In genomic region chr2:39782591-39782990, GRCh38 we compare ENCODE assay signal across 13 cellular contexts.
"Had no signal": no experiment of that assay in that cellular context is flagged by ENCODE, and none has a peak within 500 bp of the region (broad histone marks: within the 10 kb centered on the region; RNA-seq: fewer than 3 reads in every experiment).

No MANE protein-coding gene starts in this region.

- H3K27me3 Mint-ChIP-seq: activated CD8-positive, alpha-beta memory T cell treated with anti-CD3 and anti-CD28 coated beads, Interleukin-2, amount 10 ng/mL, durations not matched to agents 7 days and 5 days; activated naive CD8-positive, alpha-beta T cell treated with anti-CD3 and anti-CD28 coated beads, Interleukin-2, amount 50 U/mL, for 24 hours; stimulated activated naive B cell treated with anti-CD40 and anti-IgM and Interleukin-4, amounts not matched to agents 10 μg/mL and 1 μg/mL and 100 μg/mL, for 72 hours had no signal

- DNase-seq: activated CD4-positive, alpha-beta T cell treated with anti-CD3 and anti-CD28 coated beads, Interleukin-2, amount 50 U/mL, for 48 hours; activated CD4-positive, CD25-positive, alpha-beta regulatory T cell treated with anti-CD3 and anti-CD28 coated beads, Interleukin-2, amount 50 U/mL, for 72 hours; activated CD8-positive, alpha-beta memory T cell treated with anti-CD3 and anti-CD28 coated beads, Interleukin-2, amount 10 ng/mL, durations not matched to agents 7 days and 5 days; activated naive CD8-positive, alpha-beta T cell treated with anti-CD3 and anti-CD28 coated beads, Interleukin-2, amount 50 U/mL, for 24 hours; activated T-cell treated with anti-CD3 and anti-CD28 coated beads, Interleukin-2, amount 50 U/mL, for 4 hours; left ventricle myocardium superior; spleen; stimulated activated naive B cell treated with anti-CD40 and anti-IgM and Interleukin-4, amounts not matched to agents 10 μg/mL and 1 μg/mL and 100 μg/mL, for 72 hours; T-helper 17 cell had no signal

- H3K27ac ChIP-seq: ascending aorta, prostate gland, spleen, tibial nerve had no signal

- H3K4me1 ChIP-seq: prostate gland had no signal

- H3K4me3 ChIP-seq: prostate gland, spleen, tibial nerve had no signal

- H3K27me3 ChIP-seq: ascending aorta, spleen, tibial nerve had no signal

- H3K36me3 ChIP-seq: ascending aorta, prostate gland, spleen, tibial nerve had no signal

- H3K4me3 Mint-ChIP-seq: activated CD8-positive, alpha-beta memory T cell treated with anti-CD3 and anti-CD28 coated beads, Interleukin-2, amount 10 ng/mL, durations not matched to agents 7 days and 5 days; activated naive CD8-positive, alpha-beta T cell treated with anti-CD3 and anti-CD28 coated beads, Interleukin-2, amount 50 U/mL, for 24 hours; activated T-cell treated with anti-CD3 and anti-CD28 coated beads, Interleukin-2, amount 50 U/mL, for 4 hours; stimulated activated naive B cell treated with anti-CD40 and anti-IgM and Interleukin-4, amounts not matched to agents 10 μg/mL and 1 μg/mL and 100 μg/mL, for 72 hours; T-helper 17 cell had no signal

- H3K9me3 ChIP-seq: ascending aorta, prostate gland, spleen, tibial nerve had no signal

- H3K9me3 Mint-ChIP-seq: activated naive CD8-positive, alpha-beta T cell treated with anti-CD3 and anti-CD28 coated beads, Interleukin-2, amount 50 U/mL, for 24 hours; activated T-cell treated with anti-CD3 and anti-CD28 coated beads, Interleukin-2, amount 50 U/mL, for 4 hours; nephron; stimulated activated naive B cell treated with anti-CD40 and anti-IgM and Interleukin-4, amounts not matched to agents 10 μg/mL and 1 μg/mL and 100 μg/mL, for 72 hours had no signal

- H3K27ac Mint-ChIP-seq: activated CD8-positive, alpha-beta memory T cell treated with anti-CD3 and anti-CD28 coated beads, Interleukin-2, amount 10 ng/mL, durations not matched to agents 7 days and 5 days; activated naive CD8-positive, alpha-beta T cell treated with anti-CD3 and anti-CD28 coated beads, Interleukin-2, amount 50 U/mL, for 24 hours; stimulated activated naive B cell treated with anti-CD40 and anti-IgM and Interleukin-4, amounts not matched to agents 10 μg/mL and 1 μg/mL and 100 μg/mL, for 72 hours; T-helper 17 cell had no signal

- H3K36me3 Mint-ChIP-seq: stimulated activated naive B cell treated with anti-CD40 and anti-IgM and Interleukin-4, amounts not matched to agents 10 μg/mL and 1 μg/mL and 100 μg/mL, for 72 hours had no signal
